In genomic region chr11:64284048-64284961, GRCh38 we compare ENCODE assay signal across 8 cellular contexts. TPM values are rescaled to one million over a fixed set of nuclear protein-coding genes. Genes with fewer than 3 reads are reported as not detected.
DNase-seq lines count a peak whose midpoint lies in the region; ATAC-seq and TF ChIP-seq lines count a peak whose summit lies in the region.

BAD (minus strand) TSS chr11:64284665; CDS start chr11:64284368, 297 bp downstream.

- 3 to 4% methylated on average over 37 to 44 of the region's 44 CpGs for WGBS in lung, 2 donors

- no peaks in the 10 kb centered on the region for H3K27me3 ChIP-seq in lung (ENCODE audit: control insufficient read depth, insufficient read depth)

- peak; percentile 93 for ATAC-seq in lung (ENCODE audit: insufficient read depth, low FRiP score)

- H3K4me1 ChIP-seq in lung (ENCODE audit: control insufficient read depth in 2 of 2, insufficient read depth in 2 of 2, low read length in 2 of 2): peaks cover 0 to 11% of the 10 kb centered on the region in 2 donors

- H3K27ac ChIP-seq in lung (ENCODE audit: low read depth in 1 of 2, low read length in 1 of 2): peak within 1 kb of the TSS; percentile 94 to 98

- no peak for TF ChIP-seq CTCF in GM20000 (IDR thresholded peaks at IDR 0.05; ENCODE audit: extremely low read depth, missing control alignments)
- no peak for TF ChIP-seq CTCF in lung (IDR thresholded peaks at IDR 0.05; ENCODE audit: control extremely low read depth, extremely low read depth)

- DNase-seq in CMK (ENCODE audit: low read depth) (peak; percentile 77), GM20000 (ENCODE audit: low spot score) (peak; percentile 99), HT-29 (ENCODE audit: low spot score) (peak; percentile 97), lung (ENCODE audit: low spot score) (peak; percentile 96)
- peak; percentile 89 for DNase-seq in NK-92 treated with Interleukin-12 subunit alpha and Interleukin-12 subunit beta, amount 100 ng/mL, for 24 hours (lab: John Stamatoyannopoulos, UW)
- DNase-seq in activated CD8-positive, alpha-beta memory T cell treated with anti-CD3 and anti-CD28 coated beads for 24 hours: peak; percentile 96
- peak; percentile 91 for DNase-seq in effector CD4-positive, alpha-beta T cell
- peak; percentile 85 to 94 (median 86) for DNase-seq in stimulated activated CD4-positive, alpha-beta T cell treated with anti-CD3 and anti-CD28 coated beads, TNF-alpha, amount 100 ng/mL, for 24 hours (ENCODE audit: low read depth in 3 of 3)

- H3K36me3 ChIP-seq in lung (ENCODE audit: control insufficient read depth in 2 of 2, insufficient read depth in 2 of 2, low read length in 2 of 2): peaks cover 0 to 7% of the 10 kb centered on the region in 2 donors

- H3K9me3 ChIP-seq in lung (ENCODE audit: control insufficient read depth in 2 of 2, insufficient read depth in 1 of 2, low read length in 1 of 2): no peaks in the 10 kb centered on the region

- H3K4me3 ChIP-seq in lung: peak within 1 kb of the TSS; percentile 75

RNA-seq across cellular contexts. Expression of gene BAD, which starts in this region (rescaled TPM):
- 159 and 160 TPM in 2 replicates for total RNA-seq in HT-29 (2014; rRNA removed; shearing (Covaris generic))
- total RNA-seq in lung: 10 to 100 TPM; 69.5 to 74.1 TPM
- 100 to 1,000 TPM in 1 of 2 donors, 10 to 100 TPM in 1; 77.0 to 127 TPM for polyA plus RNA-seq in lung

Comparison
In these comparisons a context has a peak if more than half of its experiments do, and no peak if none do; other contexts are left out.
1. Peak in every context shown above with its lines: DNase-seq, ATAC-seq, H3K4me3 ChIP-seq and H3K27ac ChIP-seq.